Comparison of ENCODE assay signal across 8 cellular contexts in genomic region chr15:80058851-80059785, GRCh38. TPM values are rescaled to one million over a fixed set of nuclear protein-coding genes. Genes with fewer than 3 reads are reported as not detected.
DNase-seq lines count a peak whose midpoint lies in the region; ATAC-seq and TF ChIP-seq lines count a peak whose summit lies in the region.

Gene ZFAND6, plus strand, starts transcription at chr15:80059676. Its CDS starts 60,669 bp downstream, at chr15:80120345.

- H3K4me3 ChIP-seq in BLaER1 treated with 17β-estradiol and CSF1 and Interleukin-3, amounts not matched to agents 10 nM and 100 nM = peak within 1 kb of the TSS; percentile 68 to 98 (median 89)
- H3K4me3 ChIP-seq in coronary artery = peak within 1 kb of the TSS; percentile 94

- no peaks in the 10 kb centered on the region for H3K9me3 Mint-ChIP-seq in activated CD4-positive, alpha-beta T cell treated with anti-CD3 and anti-CD28 coated beads, Interleukin-2, amount 10 ng/mL, durations not matched to agents 24 days and 14 days

- TF ChIP-seq CTCF in coronary artery (IDR thresholded peaks at IDR 0.05) = no peak

- peak; percentile 94 for DNase-seq in NCI-H526 treated with DMSO at 0.1 percent for 48 hours (lab: John Stamatoyannopoulos, UW)
- DNase-seq in activated CD4-positive, alpha-beta T cell treated with anti-CD3 and anti-CD28 coated beads, Interleukin-2, amount 10 ng/mL, durations not matched to agents 24 days and 14 days = peak; percentile 99
- peak; percentile 96 for DNase-seq in coronary artery (ENCODE audit: low spot score)
- peak; percentile 98 for DNase-seq in left kidney (ENCODE audit: low read depth, low spot score)
- DNase-seq in stimulated activated CD4-positive, alpha-beta T cell treated with anti-CD3 and anti-CD28 coated beads, Interleukin-2, amount 100 ng/mL, for 24 hours = peak; percentile 97 to 98

- H3K4me1 ChIP-seq in BLaER1 treated with 17β-estradiol and CSF1 and Interleukin-3, amounts not matched to agents 10 nM and 100 nM = peaks cover 22 to 33% (median 28%) of the 10 kb centered on the region in 10 experiments

- H3K36me3 Mint-ChIP-seq in activated CD4-positive, alpha-beta T cell treated with anti-CD3 and anti-CD28 coated beads, Interleukin-2, amount 10 ng/mL, durations not matched to agents 24 days and 14 days (ENCODE audit: low read depth) = no peaks in the 10 kb centered on the region

- H3K27ac Mint-ChIP-seq in activated CD4-positive, alpha-beta T cell treated with anti-CD3 and anti-CD28 coated beads, Interleukin-2, amount 10 ng/mL, durations not matched to agents 24 days and 14 days = peak within 1 kb of the TSS; percentile 95

- peaks cover 32% of the 10 kb centered on the region for H3K4me1 Mint-ChIP-seq in activated CD4-positive, alpha-beta T cell treated with anti-CD3 and anti-CD28 coated beads, Interleukin-2, amount 10 ng/mL, durations not matched to agents 24 days and 14 days

- peaks cover 0 to 5% (median 0%) of the 10 kb centered on the region in 11 experiments; a peak in 3 of 22 replicates for H3K36me3 ChIP-seq in BLaER1 treated with 17β-estradiol and CSF1 and Interleukin-3, amounts not matched to agents 10 nM and 100 nM

- ATAC-seq in GM19324 (IDR thresholded peaks at IDR 0.05; ENCODE audit: low FRiP score, unreplicated experiment) (peak; percentile 83), HG03469 (IDR thresholded peaks at IDR 0.05; ENCODE audit: unreplicated experiment) (peak; percentile 46)

- H3K27me3 Mint-ChIP-seq in activated CD4-positive, alpha-beta T cell treated with anti-CD3 and anti-CD28 coated beads, Interleukin-2, amount 10 ng/mL, durations not matched to agents 24 days and 14 days = no peaks in the 10 kb centered on the region

- intact Hi-C loops in activated CD4-positive, alpha-beta T cell treated with anti-CD3 and anti-CD28 coated beads, Interleukin-2, amount 10 ng/mL, durations not matched to agents 24 days and 14 days (cut with micrococcal nuclease) = loop anchor here (1.0 to 2.0 kb wide), 7 partner anchors 26 to 163 kb away; partner anchors contain the start of genes BCL2A1 and FAH

- no peaks in the 10 kb centered on the region for H3K9me3 ChIP-seq in BLaER1 treated with 17β-estradiol and CSF1 and Interleukin-3, amounts not matched to agents 10 nM and 100 nM (replicated peaks in 1 of 11)

- H3K9ac ChIP-seq in BLaER1 treated with 17β-estradiol and CSF1 and Interleukin-3, amounts not matched to agents 10 nM and 100 nM = peak within 1 kb of the TSS; percentile 84 to 96 (median 93)

- H3K27me3 ChIP-seq in BLaER1 treated with 17β-estradiol and CSF1 and Interleukin-3, amounts not matched to agents 10 nM and 100 nM = peaks cover 0 to 23% (median 13%) of the 10 kb centered on the region in 11 experiments; a peak in 8 of 22 replicates

- peak within 1 kb of the TSS; percentile 96 for H3K4me3 Mint-ChIP-seq in activated CD4-positive, alpha-beta T cell treated with anti-CD3 and anti-CD28 coated beads, Interleukin-2, amount 10 ng/mL, durations not matched to agents 24 days and 14 days

- H3K27ac ChIP-seq in BLaER1 treated with 17β-estradiol and CSF1 and Interleukin-3, amounts not matched to agents 10 nM and 100 nM = peak within 1 kb of the TSS; percentile 86 to 95 (median 91)
- peak within 1 kb of the TSS; percentile 89 to 98 for H3K27ac ChIP-seq in coronary artery

- peak within 1 kb of the TSS; percentile 81 to 100 (median 99) for H3K4me2 ChIP-seq in BLaER1 treated with 17β-estradiol and CSF1 and Interleukin-3, amounts not matched to agents 10 nM and 100 nM

- H4K20me1 ChIP-seq in BLaER1 treated with 17β-estradiol and CSF1 and Interleukin-3, amounts not matched to agents 10 nM and 100 nM = peaks cover 29 to 43% (median 36%) of the 10 kb centered on the region in 11 experiments; a peak in 21 of 22 replicates

RNA-seq across cellular contexts. Expression of gene ZFAND6, which starts in this region (rescaled TPM):
- total RNA-seq in activated CD4-positive, alpha-beta T cell treated with anti-CD3 and anti-CD28 coated beads, Interleukin-2, amount 10 ng/mL, durations not matched to agents 24 days and 14 days = 40.4 and 43.5 TPM in 2 replicates

Comparison
In these comparisons a context has a peak if more than half of its experiments do, and no peak if none do; other contexts are left out.
1. Peak in every context shown above with its lines: DNase-seq, ATAC-seq, H3K4me3 ChIP-seq and H3K27ac ChIP-seq.